In the genomic region with DNA sequence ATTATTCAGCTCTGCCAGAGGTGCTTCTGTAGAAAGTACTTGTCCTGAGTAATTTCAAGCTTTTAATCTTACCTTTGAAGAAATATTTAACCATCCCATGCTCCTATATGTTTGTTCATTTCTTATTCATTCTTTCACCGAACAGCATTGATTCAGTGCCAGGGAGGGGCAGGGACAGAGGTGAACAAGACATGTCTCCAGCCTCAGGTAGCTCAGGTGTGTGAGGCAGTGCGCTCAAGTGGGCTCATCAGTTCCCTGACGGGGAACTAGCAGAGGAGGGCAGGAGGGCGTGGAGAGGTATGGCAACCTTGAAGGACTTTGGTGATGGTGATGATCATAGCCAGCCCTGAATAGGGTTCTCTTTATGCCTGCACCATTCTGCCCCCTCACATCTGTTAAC, we compare ENCODE assay signal across 9 cellular contexts. TPM values are rescaled to one million over a fixed set of nuclear protein-coding genes. Genes with fewer than 3 reads are reported as not detected.
DNase-seq lines count a peak whose midpoint lies in the region; ATAC-seq and TF ChIP-seq lines count a peak whose summit lies in the region.
"Had no signal": no experiment of that assay in that cellular context is flagged by ENCODE, and none has a peak within 500 bp of the region (broad histone marks: within the 10 kb centered on the region; RNA-seq: fewer than 3 reads in every experiment).

No MANE protein-coding gene starts in this region.

- H3K27me3 ChIP-seq in ACC112 (ENCODE audit: insufficient read depth, low read length) (no peaks in the 10 kb centered on the region), hepatocyte (no peaks in the 10 kb centered on the region), psoas muscle (ENCODE audit: insufficient read depth in 3 of 3, low read length in 2 of 3) (no peaks in the 10 kb centered on the region)

- H2AFZ ChIP-seq in ACC112 (ENCODE audit: low read length, unreplicated experiment), result no peak overlapping the region
- H2AFZ ChIP-seq in hepatocyte, result no peak overlapping the region

- H4K20me1 ChIP-seq in hepatocyte (ENCODE audit: insufficient read depth, poor library complexity, severe bottlenecking), result peaks cover 2% of the 10 kb centered on the region

- ATAC-seq in psoas muscle (no peak), HG02610 (IDR thresholded peaks at IDR 0.05; ENCODE audit: unreplicated experiment) (no peak)

- peak overlapping the region; percentile 39 for H3K4me2 ChIP-seq in hepatocyte

- H3K79me2 ChIP-seq in ACC112 (ENCODE audit: control insufficient read depth, insufficient read depth, low read length, unreplicated experiment), result peaks cover 81% of the 10 kb centered on the region
- H3K79me2 ChIP-seq in hepatocyte, result peaks cover 76% of the 10 kb centered on the region

- WGBS in hepatocyte (ENCODE audit: low lambda C conversion rate, missing lambda C conversion rate), result 77% methylated on average over 4 of the region's 4 CpGs
- 59 to 68% (median 65%) methylated on average over 4 of the region's 4 CpGs for WGBS in psoas muscle, 3 donors

- H3K36me3 ChIP-seq in ACC112 (ENCODE audit: insufficient read depth, low read length) (no peaks in the 10 kb centered on the region), hepatocyte (replicated peaks; ENCODE audit: insufficient read depth, low read depth) (no peaks in the 10 kb centered on the region), psoas muscle (ENCODE audit: insufficient read depth in 1 of 2, low read depth in 1 of 2) (no peaks in the 10 kb centered on the region)

- intact Hi-C loops in psoas muscle (cut with DNase I), result loop anchor here (5.0 to 10.0 kb wide), 3 partner anchors 42 to 68 kb away; no protein-coding TSS in a partner anchor

- H3K27ac ChIP-seq in ACC112 (ENCODE audit: low read depth, low read length) (peak overlapping the region; percentile 100), VCaP (peak overlapping the region; percentile 55), hepatocyte (peak overlapping the region; percentile 98), psoas muscle (peak overlapping the region; percentile 92)

- no peak for TF ChIP-seq CTCF in VCaP (conservative IDR thresholded peaks at IDR 0.05)
- TF ChIP-seq CTCF in hepatocyte (IDR thresholded peaks at IDR 0.05; ENCODE audit: poor library complexity), result no peak
- no peak for TF ChIP-seq CTCF in psoas muscle (IDR thresholded peaks at IDR 0.05)

- H3K9me2 ChIP-seq in hepatocyte (replicated peaks; ENCODE audit: insufficient read depth), result no peaks in the 10 kb centered on the region

- H3K4me3 ChIP-seq in ACC112 (ENCODE audit: low read depth, low read length) (peak overlapping the region; percentile 40; the same call in 1 of the 2 replicates), hepatocyte (no peak overlapping the region), psoas muscle (peak overlapping the region; percentile 17)

- H3K9me3 ChIP-seq in hepatocyte (ENCODE audit: low read depth) (no peaks in the 10 kb centered on the region), psoas muscle (no peaks in the 10 kb centered on the region)

- no peak for DNase-seq in hepatocyte (ENCODE audit: low spot score)
- no peak for DNase-seq in psoas muscle
- no peak for DNase-seq in hippocampal formation (lab: John Stamatoyannopoulos, UW)
- no peak for DNase-seq in medulla oblongata (ENCODE audit: extremely low spot score)
- DNase-seq in stimulated activated CD4-positive, alpha-beta T cell treated with anti-CD3 and anti-CD28 coated beads, Interleukin-4, amount 100 ng/mL, for 4 hours, result no peak
- DNase-seq: NCI-H526 treated with DMSO at 0.1 percent for 48 hours had no signal

- peaks cover 81% of the 10 kb centered on the region for H3K4me1 ChIP-seq in ACC112 (ENCODE audit: control insufficient read depth, insufficient read depth, low read length, unreplicated experiment)
- peaks cover 29% of the 10 kb centered on the region for H3K4me1 ChIP-seq in hepatocyte (ENCODE audit: insufficient read depth)
- H3K4me1 ChIP-seq in psoas muscle, result peaks cover 80% of the 10 kb centered on the region

RNA-seq across cellular contexts. Expression of a gene that starts 25.9 kb away (rescaled TPM):
- total RNA-seq in hepatocyte (105 and 107 TPM in 2 replicates), psoas muscle (10 to 100 TPM; 49.9 to 86.5 (median 53.7) TPM)
- polyA plus RNA-seq in hepatocyte (30.1 and 39.1 TPM in 2 replicates), psoas muscle (100 to 1,000 TPM in 1 of 3 donors, 10 to 100 TPM in 2; 50.5 to 116 (median 60.1) TPM)
